ENCODE assay signal across 1 cellular context in genomic region chr15:60120100-60120499, GRCh38.
TF ChIP-seq lines count a peak whose summit lies in the region.

No MANE protein-coding gene starts in this region.

TF ChIP-seq in GM23338, 12 proteins besides CTCF, POLR2A, EP300 and RAD21 (continued from another document):
- TF ChIP-seq ZNF462 (CRISPR knock-in tag; IDR thresholded peaks at IDR 0.05) (no peak), ZNF331 (CRISPR knock-in tag; IDR thresholded peaks at IDR 0.05; ENCODE audit: low read depth) (no peak), STAT1 (IDR thresholded peaks at IDR 0.05; ENCODE audit: unreplicated experiment) (no peak), ETS1 (IDR thresholded peaks at IDR 0.05) (peak; percentile 69), CREB1 (CRISPR knock-in tag; IDR thresholded peaks at IDR 0.05; ENCODE audit: low read depth) (no peak; the same call in 1 of the 2 replicates), REST (IDR thresholded peaks at IDR 0.05; ENCODE audit: unreplicated experiment) (no peak), EZH2phosphoT487 (IDR thresholded peaks at IDR 0.05; ENCODE audit: unreplicated experiment) (no peak), POLR2AphosphoS5 (IDR thresholded peaks at IDR 0.05; ENCODE audit: low read depth) (peak; percentile 42; the same call in 1 of the 2 replicates), NANOG (IDR thresholded peaks at IDR 0.05; ENCODE audit: borderline replicate concordance) (peak; percentile 67; the same call in 1 of the 2 replicates)
TF ChIP-seq in GM23338: peak in this region for 3.
